In genomic region chr22:23751441-23751996, GRCh38 we compare ENCODE assay signal across 9 cellular contexts. TPM values are rescaled to one million over a fixed set of nuclear protein-coding genes. Genes with fewer than 3 reads are reported as not detected.
A peak's percentile ranks its signal among the peaks of the same experiment; 100 is the strongest.
DNase-seq lines count a peak whose midpoint lies in the region; ATAC-seq and TF ChIP-seq lines count a peak whose summit lies in the region.
"Had no signal": no experiment of that assay in that cellular context is flagged by ENCODE, and none has a peak within 500 bp of the region (broad histone marks: within the 10 kb centered on the region; RNA-seq: fewer than 3 reads in every experiment).

No MANE protein-coding gene starts in this region.

- no peaks in the 10 kb centered on the region for H3K9me3 ChIP-seq in SJCRH30 (replicated peaks)
- no peaks in the 10 kb centered on the region for H3K9me3 ChIP-seq in esophagus muscularis mucosa
- no peaks in the 10 kb centered on the region for H3K9me3 ChIP-seq in neural cell (ENCODE audit: low read length)

- H2AFZ ChIP-seq in neural cell (ENCODE audit: low read depth, low read length): peak overlapping the region; percentile 98

- no peaks in the 10 kb centered on the region for H4K20me1 ChIP-seq in neural cell (ENCODE audit: insufficient read depth)

- H3K4me1 ChIP-seq in SJCRH30: peaks cover 5% of the 10 kb centered on the region; the same call in 1 of the 2 replicates
- H3K4me1 ChIP-seq in esophagus muscularis mucosa: peaks cover 10 to 26% (median 22%) of the 10 kb centered on the region in 4 donors

- no peaks in the 10 kb centered on the region for H3K9me2 ChIP-seq in neural cell (ENCODE audit: insufficient read depth, low read length)

- H3K4me3 ChIP-seq in SJCRH30: peak overlapping the region; percentile 82
- H3K4me3 ChIP-seq in esophagus muscularis mucosa: peak overlapping the region; percentile 61 to 90 (median 86)
- H3K4me3 ChIP-seq in neural cell (ENCODE audit: low read length): peak overlapping the region; percentile 88

- no peak for TF ChIP-seq RAD21 in neural cell (conservative IDR thresholded peaks at IDR 0.05)

- H3K4me2 ChIP-seq in neural cell (ENCODE audit: low read length): peak overlapping the region; percentile 76

- peak overlapping the region; percentile 62 for H3K27ac ChIP-seq in SJCRH30
- peak overlapping the region; percentile 88 to 92 (median 92) for H3K27ac ChIP-seq in esophagus muscularis mucosa (replicated peaks in 1 of 4)
- peak overlapping the region; percentile 77 for H3K27ac ChIP-seq in neural cell (ENCODE audit: low read length)

- no peak for TF ChIP-seq POLR2A in esophagus muscularis mucosa (IDR thresholded peaks at IDR 0.05; ENCODE audit: low read depth)

- TF ChIP-seq EP300 in esophagus muscularis mucosa (IDR thresholded peaks at IDR 0.05) (no peak), neural cell (conservative IDR thresholded peaks at IDR 0.05; ENCODE audit: poor library complexity, severe bottlenecking) (peak; percentile 1)

- H3F3A ChIP-seq in neural cell (ENCODE audit: insufficient read depth, low read length, poor library complexity, severe bottlenecking): no peaks in the 10 kb centered on the region

- peak overlapping the region; percentile 90 for H3K9ac ChIP-seq in neural cell (ENCODE audit: low read length)

- H3K79me2 ChIP-seq in neural cell (replicated peaks; ENCODE audit: insufficient read depth, low read length): peaks cover 6% of the 10 kb centered on the region

- TF ChIP-seq CTCF in esophagus muscularis mucosa (IDR thresholded peaks at IDR 0.05) (no peak), neural cell (IDR thresholded peaks at IDR 0.05; ENCODE audit: poor library complexity, severe bottlenecking) (no peak)

- intact Hi-C loops in esophagus muscularis mucosa (cut with DNase I): loop anchor here (5.0 kb wide), 1 partner anchor 34 kb away; no protein-coding TSS in a partner anchor

- H3K27me3 ChIP-seq in SJCRH30 (no peaks in the 10 kb centered on the region), esophagus muscularis mucosa (no peaks in the 10 kb centered on the region), neural cell (ENCODE audit: insufficient read depth, low read depth, low read length) (no peaks in the 10 kb centered on the region)

- DNase-seq in CD1c-positive myeloid dendritic cell (ENCODE audit: extremely low spot score) (peak; percentile 12), SJCRH30 (peak in 1 of 2 experiments; percentile 32), esophagus muscularis mucosa (ENCODE audit: extremely low spot score) (no peak), GOT3 (lab: John Stamatoyannopoulos, UW) (no peak), amniotic stem cell (lab: John Stamatoyannopoulos, UW) (no peak)
- no peak for DNase-seq in stimulated activated CD4-positive, alpha-beta T cell treated with anti-CD3 and anti-CD28 coated beads, Interleukin-2, amount 100 ng/mL, for 24 hours

- 22% methylated on average over 19 of the region's 22 CpGs for WGBS in esophagus muscularis mucosa

- H3K36me3 ChIP-seq in SJCRH30 (no peaks in the 10 kb centered on the region), esophagus muscularis mucosa (no peaks in the 10 kb centered on the region), neural cell (ENCODE audit: insufficient read depth, low read length) (no peaks in the 10 kb centered on the region)

- peak; percentile 10 for ATAC-seq in GM21737 (IDR thresholded peaks at IDR 0.05; ENCODE audit: unreplicated experiment)

TF ChIP-seq in neural cell, 6 proteins besides CTCF, POLR2A, EP300 and RAD21:
- TF ChIP-seq POLR2AphosphoS5 (IDR thresholded peaks at IDR 0.05) (no peak), REST (IDR thresholded peaks at IDR 0.05; ENCODE audit: borderline replicate concordance) (no peak), TAF1 (IDR thresholded peaks at IDR 0.05; ENCODE audit: low read depth) (no peak), EZH2 (IDR thresholded peaks at IDR 0.05; ENCODE audit: borderline replicate concordance, insufficient read depth, low read length, poor library complexity, severe bottlenecking) (no peak), SMC3 (conservative IDR thresholded peaks at IDR 0.05; ENCODE audit: poor library complexity) (no peak), MXI1 (conservative IDR thresholded peaks at IDR 0.05; ENCODE audit: poor library complexity, severe bottlenecking) (no peak)

RNA-seq across cellular contexts. Expression of gene ZNF70, which starts 0.6 kb away (rescaled TPM):
- total RNA-seq in SJCRH30 (2014; rRNA removed; shearing (Covaris generic)): 6.1 and 7.1 TPM in 2 replicates
- 1 to 10 TPM; 3.1 to 6.5 (median 5.4) TPM for total RNA-seq in esophagus muscularis mucosa
- 1.3 and 1.5 TPM in 2 replicates for polyA plus RNA-seq in neural cell
- 4.6 and 5.6 TPM in 2 replicates for polyA minus RNA-seq in neural cell

RNA-seq across cellular contexts. Expression of gene VPREB3, which starts 2.7 kb away (rescaled TPM):
- 0.28 TPM in 1 of 2 replicates, not detected in the other for total RNA-seq in SJCRH30 (2014; rRNA removed; shearing (Covaris generic))
- not detected for total RNA-seq in esophagus muscularis mucosa
- polyA plus RNA-seq in neural cell: not detected in 2 replicates
- not detected in 2 replicates for polyA minus RNA-seq in neural cell
- total RNA-seq: LHCN-M2 had no signal

RNA-seq across cellular contexts. Expression of gene C22orf15, which starts 11.3 kb away (rescaled TPM):
- total RNA-seq in SJCRH30 (2014; rRNA removed; shearing (Covaris generic)): not detected in 2 replicates
- total RNA-seq in esophagus muscularis mucosa: under 1 TPM in 1 of 4 donors, not detected in 3; 0.58 TPM
- not detected in 2 replicates for polyA plus RNA-seq in neural cell
- not detected in 2 replicates for polyA minus RNA-seq in neural cell
- total RNA-seq: LHCN-M2 had no signal

RNA-seq across cellular contexts. Expression of gene CHCHD10, which starts 16.3 kb away (rescaled TPM):
- total RNA-seq in SJCRH30 (2014; rRNA removed; shearing (Covaris generic)): 10.9 and 14.1 TPM in 2 replicates
- total RNA-seq in esophagus muscularis mucosa: 10 to 100 TPM; 22.9 to 97.7 (median 44.6) TPM
- 3.8 TPM in 1 of 2 replicates, not detected in the other for polyA plus RNA-seq in neural cell
- polyA minus RNA-seq in neural cell: 3.2 and 8.1 TPM in 2 replicates

RNA-seq across cellular contexts. Expression of gene MMP11, which starts 21.1 kb away (rescaled TPM):
- 6.6 TPM in 2 replicates for total RNA-seq in SJCRH30 (2014; rRNA removed; shearing (Covaris generic))
- 1 to 10 TPM; 2.8 to 6.5 (median 5.4) TPM for total RNA-seq in esophagus muscularis mucosa
- 9.3 and 12.2 TPM in 2 replicates for polyA plus RNA-seq in neural cell
- 6.3 and 9.3 TPM in 2 replicates for polyA minus RNA-seq in neural cell
